In genomic region chrX:87403551-87403950, GRCh38 we compare ENCODE assay signal across 29 cellular contexts.
"Had no signal": no experiment of that assay in that cellular context is flagged by ENCODE, and none has a peak within 500 bp of the region (broad histone marks: within the 10 kb centered on the region; RNA-seq: fewer than 3 reads in every experiment).

No MANE protein-coding gene starts in this region.

- H3K4me3 Mint-ChIP-seq: stimulated activated effector memory CD8-positive, alpha-beta T cell treated with anti-CD3 and anti-CD28 coated beads, Interleukin-12 subunit alpha, Interleukin-12 subunit beta, amount 100 ng/mL, for 72 hours; stimulated activated memory B cell treated with anti-CD40 and anti-IgM and Interleukin-4, amounts not matched to agents 10 μg/mL and 1 μg/mL and 100 μg/mL, for 72 hours; stimulated activated naive B cell treated with anti-CD40 and anti-IgM and Interleukin-4, amounts not matched to agents 10 μg/mL and 1 μg/mL and 100 μg/mL, for 72 hours; stimulated activated naive CD8-positive, alpha-beta T cell treated with anti-CD3 and anti-CD28 coated beads, Interleukin-15, amount 100 ng/mL, for 72 hours; stimulated activated naive CD8-positive, alpha-beta T cell treated with anti-CD3 and anti-CD28 coated beads, Interleukin-15, Interleukin-2, amounts not matched to agents 100 ng/mL and 50 ng/mL, for 24 hours; type B pancreatic cell had no signal

- H3K27ac Mint-ChIP-seq: stimulated activated effector memory CD8-positive, alpha-beta T cell treated with anti-CD3 and anti-CD28 coated beads, Interleukin-12 subunit alpha, Interleukin-12 subunit beta, amount 100 ng/mL, for 72 hours; stimulated activated memory B cell treated with anti-CD40 and anti-IgM and Interleukin-4, amounts not matched to agents 10 μg/mL and 1 μg/mL and 100 μg/mL, for 72 hours; stimulated activated naive B cell treated with anti-CD40 and anti-IgM and Interleukin-4, amounts not matched to agents 10 μg/mL and 1 μg/mL and 100 μg/mL, for 72 hours; stimulated activated naive CD8-positive, alpha-beta T cell treated with anti-CD3 and anti-CD28 coated beads, Interleukin-15, amount 100 ng/mL, for 72 hours; stimulated activated naive CD8-positive, alpha-beta T cell treated with anti-CD3 and anti-CD28 coated beads, Interleukin-15, Interleukin-2, amounts not matched to agents 100 ng/mL and 50 ng/mL, for 24 hours; type B pancreatic cell had no signal

- H3K27me3 ChIP-seq: stomach, suprapubic skin, testis, thyroid gland, tibial artery, tibial nerve, transverse colon, upper lobe of left lung, upper lobe of right lung, uterus, vagina had no signal

- H3K27ac ChIP-seq: stomach, suprapubic skin, testis, thoracic aorta, thyroid gland, tibial artery, tibial nerve, transverse colon, upper lobe of left lung, upper lobe of right lung, uterus, vagina had no signal

- DNase-seq: stimulated activated CD4-positive, alpha-beta T cell treated with anti-CD3 and anti-CD28 coated beads, Interleukin-2, amount 100 ng/mL, for 48 hours; stimulated activated CD4-positive, alpha-beta T cell treated with anti-CD3 and anti-CD28 coated beads, Interleukin-4, amount 100 ng/mL, for 1 hour; stimulated activated CD4-positive, alpha-beta T cell treated with anti-CD3 and anti-CD28 coated beads, Interleukin-4, amount 100 ng/mL, for 24 hours; stimulated activated CD4-positive, alpha-beta T cell treated with anti-CD3 and anti-CD28 coated beads, Interleukin-4, amount 100 ng/mL, for 4 hours; stimulated activated CD8-positive, alpha-beta memory T cell treated with anti-CD3 and anti-CD28 coated beads, Interleukin-4, amount 100 ng/mL, for 48 hours; stimulated activated naive B cell treated with anti-CD40 and anti-IgM and Interleukin-4, amounts not matched to agents 10 μg/mL and 1 μg/mL and 100 μg/mL, for 72 hours; stimulated activated naive CD4-positive, alpha-beta T cell; stimulated activated naive CD4-positive, alpha-beta T cell treated with Interleukin-2 at 50 U/mL for 16 hours; stimulated activated naive CD8-positive, alpha-beta T cell treated with anti-CD3 and anti-CD28 coated beads, Interleukin-15, amount 100 ng/mL, for 72 hours; stimulated activated naive CD8-positive, alpha-beta T cell treated with anti-CD3 and anti-CD28 coated beads, Interleukin-15, Interleukin-2, amounts not matched to agents 100 U/mL and 50 U/mL, for 24 hours; stomach; substantia nigra; testis; thyroid gland; tibial artery; transverse colon; trophoblast cell; upper lobe of left lung; upper lobe of right lung; uterus had no signal

- ATAC-seq: stimulated activated effector memory CD8-positive, alpha-beta T cell treated with anti-CD3 and anti-CD28 coated beads, Interleukin-12 subunit alpha, Interleukin-12 subunit beta, amount 100 ng/mL, for 72 hours; stimulated activated memory B cell treated with anti-CD40 and anti-IgM and Interleukin-4, amounts not matched to agents 10 μg/mL and 1 μg/mL and 100 μg/mL, for 72 hours; stimulated activated naive B cell treated with anti-CD40 and anti-IgM and Interleukin-4, amounts not matched to agents 10 μg/mL and 1 μg/mL and 100 μg/mL, for 72 hours; stimulated activated naive CD8-positive, alpha-beta T cell treated with anti-CD3 and anti-CD28 coated beads, Interleukin-15, amount 100 ng/mL, for 72 hours; stimulated activated naive CD8-positive, alpha-beta T cell treated with anti-CD3 and anti-CD28 coated beads, Interleukin-15, Interleukin-2, amounts not matched to agents 100 U/mL and 50 U/mL, for 24 hours; upper lobe of right lung had no signal

- H3K4me1 Mint-ChIP-seq: stimulated activated effector memory CD8-positive, alpha-beta T cell treated with anti-CD3 and anti-CD28 coated beads, Interleukin-12 subunit alpha, Interleukin-12 subunit beta, amount 100 ng/mL, for 72 hours; stimulated activated memory B cell treated with anti-CD40 and anti-IgM and Interleukin-4, amounts not matched to agents 10 μg/mL and 1 μg/mL and 100 μg/mL, for 72 hours; stimulated activated naive B cell treated with anti-CD40 and anti-IgM and Interleukin-4, amounts not matched to agents 10 μg/mL and 1 μg/mL and 100 μg/mL, for 72 hours; stimulated activated naive CD8-positive, alpha-beta T cell treated with anti-CD3 and anti-CD28 coated beads, Interleukin-15, amount 100 ng/mL, for 72 hours had no signal

- H3K4me1 ChIP-seq: stomach, suprapubic skin, testis, thyroid gland, tibial nerve, transverse colon, upper lobe of left lung, upper lobe of right lung, uterus, vagina had no signal

- H3K27me3 Mint-ChIP-seq: stimulated activated memory B cell treated with anti-CD40 and anti-IgM and Interleukin-4, amounts not matched to agents 10 μg/mL and 1 μg/mL and 100 μg/mL, for 72 hours; stimulated activated naive B cell treated with anti-CD40 and anti-IgM and Interleukin-4, amounts not matched to agents 10 μg/mL and 1 μg/mL and 100 μg/mL, for 72 hours; stimulated activated naive CD8-positive, alpha-beta T cell treated with anti-CD3 and anti-CD28 coated beads, Interleukin-15, amount 100 ng/mL, for 72 hours; stimulated activated naive CD8-positive, alpha-beta T cell treated with anti-CD3 and anti-CD28 coated beads, Interleukin-15, Interleukin-2, amounts not matched to agents 100 ng/mL and 50 ng/mL, for 24 hours; type B pancreatic cell had no signal

- H3K4me3 ChIP-seq: stomach, suprapubic skin, testis, thoracic aorta, thyroid gland, tibial artery, tibial nerve, transverse colon, upper lobe of left lung, upper lobe of right lung, uterus, vagina had no signal

- H3K9me3 ChIP-seq: suprapubic skin, testis, thoracic aorta, thyroid gland, transverse colon, upper lobe of left lung, upper lobe of right lung, vagina had no signal

- FAIRE-seq: urothelium cell line had no signal

- H3K36me3 ChIP-seq: stomach, suprapubic skin, thoracic aorta, thyroid gland, tibial artery, tibial nerve, transverse colon, upper lobe of left lung, upper lobe of right lung, uterus, vagina had no signal

- H3K36me3 Mint-ChIP-seq: stimulated activated effector memory CD8-positive, alpha-beta T cell treated with anti-CD3 and anti-CD28 coated beads, Interleukin-12 subunit alpha, Interleukin-12 subunit beta, amount 100 ng/mL, for 72 hours; stimulated activated memory B cell treated with anti-CD40 and anti-IgM and Interleukin-4, amounts not matched to agents 10 μg/mL and 1 μg/mL and 100 μg/mL, for 72 hours; stimulated activated naive B cell treated with anti-CD40 and anti-IgM and Interleukin-4, amounts not matched to agents 10 μg/mL and 1 μg/mL and 100 μg/mL, for 72 hours; type B pancreatic cell had no signal
